10 cellular contexts compared by ENCODE assay signal in the genomic region with DNA sequence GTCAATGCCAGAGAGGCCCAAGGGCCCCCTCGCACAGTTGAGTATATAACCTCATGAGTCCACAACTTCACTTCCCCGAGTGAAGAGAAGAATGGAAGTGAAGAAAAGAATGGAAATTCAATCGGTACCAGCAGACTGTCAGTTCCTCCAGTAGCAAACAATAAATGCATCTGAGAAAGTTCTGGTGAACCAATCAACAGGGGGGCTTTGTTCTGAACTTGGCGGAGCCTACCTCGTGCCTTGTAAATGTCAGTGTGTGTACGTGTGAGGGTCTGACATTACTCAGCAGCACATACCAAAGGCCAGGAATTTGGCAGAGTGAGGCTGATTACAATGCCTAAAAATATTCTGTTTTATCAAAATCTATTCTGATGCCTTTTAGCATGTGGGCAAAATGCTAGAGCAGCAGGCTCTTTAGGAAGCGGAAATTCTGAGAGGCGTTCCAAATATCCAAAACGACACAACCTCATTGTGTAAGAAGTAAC.
A peak's percentile ranks its signal among the peaks of the same experiment; 100 is the strongest.
DNase-seq lines count a peak whose midpoint lies in the region; ATAC-seq lines count a peak whose summit lies in the region.
"Had no signal": no experiment of that assay in that cellular context is flagged by ENCODE, and none has a peak within 500 bp of the region (broad histone marks: within the 10 kb centered on the region; RNA-seq: fewer than 3 reads in every experiment).

No MANE protein-coding gene starts in this region.

- H3K27ac ChIP-seq in SJSA1 (no peak overlapping the region; the same call in 1 of the 2 replicates), muscle layer of duodenum (ENCODE audit: low read length) (peak overlapping the region; percentile 40)

- H3K9me3 ChIP-seq in SJSA1 (replicated peaks) (0 out of 2 replicates have a peak, but pooled peaks cover 2% of the 10 kb centered on the region), muscle layer of duodenum (ENCODE audit: control insufficient read depth in 1 of 2, low read length in 2 of 2) (no peaks in the 10 kb centered on the region)

- H3K4me3 ChIP-seq in SJSA1 = no peak overlapping the region
- no peak overlapping the region for H3K4me3 ChIP-seq in muscle layer of duodenum (ENCODE audit: low read depth in 1 of 2, low read length in 2 of 2)

- no peaks in the 10 kb centered on the region for H3K27me3 ChIP-seq in SJSA1 (replicated peaks)
- no peaks in the 10 kb centered on the region for H3K27me3 ChIP-seq in muscle layer of duodenum (ENCODE audit: low read depth, low read length)

- DNase-seq in SJSA1 (ENCODE audit: low read depth in 1 of 2, low spot score in 2 of 2) = peak; percentile 18 to 44
- peak; percentile 23 for DNase-seq in fibroblast of the conjunctiva (ENCODE audit: low read depth)
- peak; percentile 61 for DNase-seq in ureter (ENCODE audit: low spot score)
- DNase-seq in SIG-M5 (lab: John Stamatoyannopoulos, UW) = no peak
- DNase-seq in NOMO-1 treated with dmso at 0.1 percent for 144 hours (lab: John Stamatoyannopoulos, UW; ENCODE audit: unreplicated experiment) = no peak
- DNase-seq in glomerular visceral epithelial cell (ENCODE audit: extremely low spot score) = no peak
- DNase-seq: NCI-H510A, SW 1271 had no signal

- no peak for ATAC-seq in HG03196 (IDR thresholded peaks at IDR 0.05; ENCODE audit: unreplicated experiment)

- H3K36me3 ChIP-seq in SJSA1 (no peaks in the 10 kb centered on the region), muscle layer of duodenum (ENCODE audit: control insufficient read depth in 1 of 2, insufficient read depth in 2 of 2, low read length in 2 of 2) (no peaks in the 10 kb centered on the region)

- H3K4me1 ChIP-seq in SJSA1 (replicated peaks) (peaks cover 7% of the 10 kb centered on the region), muscle layer of duodenum (ENCODE audit: control insufficient read depth in 1 of 2, insufficient read depth in 2 of 2, low read length in 2 of 2) (no peaks in the 10 kb centered on the region)

Comparison
In these comparisons a context has a peak if more than half of its experiments do, and no peak if none do; other contexts are left out.
1. DNase-seq: peak in SJSA1 (2 of 2), fibroblast of the conjunctiva (single experiment) and ureter (single experiment); none in SIG-M5 (single experiment), NOMO-1 treated with dmso at 0.1 percent for 144 hours (single experiment) and glomerular visceral epithelial cell (single experiment).